ENCODE assay signal across 10 cellular contexts in genomic region chr14:92539875-92540274, GRCh38. TPM values are rescaled to one million over a fixed set of nuclear protein-coding genes. Genes with fewer than 3 reads are reported as not detected.
A peak's percentile ranks its signal among the peaks of the same experiment; 100 is the strongest.
DNase-seq lines count a peak whose midpoint lies in the region; ATAC-seq, FAIRE-seq and TF ChIP-seq lines count a peak whose summit lies in the region.
"Had no signal": no experiment of that assay in that cellular context is flagged by ENCODE, and none has a peak within 500 bp of the region (broad histone marks: within the 10 kb centered on the region; RNA-seq: fewer than 3 reads in every experiment).

No MANE protein-coding gene starts in this region.

- peak overlapping the region; percentile 73 for H3K27ac ChIP-seq in hepatocyte
- H3K27ac ChIP-seq in skin epidermis: peak overlapping the region in 20 of 21 experiments; percentile 13 to 95 (median 73)

- H3K27ac Mint-ChIP-seq in activated naive CD8-positive, alpha-beta T cell treated with anti-CD3 and anti-CD28 coated beads, Interleukin-2, amount 50 U/mL, for 24 hours: peak overlapping the region; percentile 74
- H3K27ac Mint-ChIP-seq: T-helper 1 cell treated with Interleukin-12 subunit alpha and Interleukin-12 subunit beta and Interleukin-4 antibody, amounts not matched to agents 30 μg/mL and 1 μg/mL, for 36 hours had no signal

- H3K4me3 Mint-ChIP-seq in activated naive CD8-positive, alpha-beta T cell treated with anti-CD3 and anti-CD28 coated beads, Interleukin-2, amount 50 U/mL, for 24 hours: peak overlapping the region; percentile 32
- H3K4me3 Mint-ChIP-seq: T-helper 1 cell treated with Interleukin-12 subunit alpha and Interleukin-12 subunit beta and Interleukin-4 antibody, amounts not matched to agents 30 μg/mL and 1 μg/mL, for 36 hours had no signal

- peaks cover 13% of the 10 kb centered on the region for H3K79me2 ChIP-seq in hepatocyte

- TF ChIP-seq CTCF in hepatocyte (IDR thresholded peaks at IDR 0.05; ENCODE audit: poor library complexity) (no peak), omental fat pad (IDR thresholded peaks at IDR 0.05) (no peak)

- no peaks in the 10 kb centered on the region for H3K36me3 ChIP-seq in hepatocyte (replicated peaks; ENCODE audit: insufficient read depth, low read depth)

- H3K9me3 ChIP-seq in hepatocyte (ENCODE audit: low read depth): no peaks in the 10 kb centered on the region

- peak overlapping the region; percentile 0 for H3K4me2 ChIP-seq in hepatocyte

- no peak overlapping the region for H2AFZ ChIP-seq in hepatocyte

- DNase-seq in GM12891 (ENCODE audit: insufficient read length, low spot score) (no peak), hepatocyte (ENCODE audit: low spot score) (no peak), NCI-H524 (lab: John Stamatoyannopoulos, UW) (no peak), GM19238 (ENCODE audit: insufficient read length, low spot score) (no peak), omental fat pad (ENCODE audit: low spot score) (no peak)
- peak; percentile 64 for DNase-seq in activated naive CD8-positive, alpha-beta T cell treated with anti-CD3 and anti-CD28 coated beads, Interleukin-2, amount 50 U/mL, for 24 hours
- DNase-seq: NCI-H2171 had no signal

- no peaks in the 10 kb centered on the region for H4K20me1 ChIP-seq in hepatocyte (ENCODE audit: insufficient read depth, poor library complexity, severe bottlenecking)

- peaks cover 6% of the 10 kb centered on the region for H3K36me3 Mint-ChIP-seq in activated naive CD8-positive, alpha-beta T cell treated with anti-CD3 and anti-CD28 coated beads, Interleukin-2, amount 50 U/mL, for 24 hours (ENCODE audit: low read depth)

- H3K27me3 Mint-ChIP-seq in activated naive CD8-positive, alpha-beta T cell treated with anti-CD3 and anti-CD28 coated beads, Interleukin-2, amount 50 U/mL, for 24 hours: no peaks in the 10 kb centered on the region

- H3K27me3 ChIP-seq in hepatocyte: no peaks in the 10 kb centered on the region

- H3K9me2 ChIP-seq in hepatocyte (replicated peaks; ENCODE audit: insufficient read depth): no peaks in the 10 kb centered on the region

- peaks cover 23% of the 10 kb centered on the region for H3K4me1 ChIP-seq in hepatocyte (ENCODE audit: insufficient read depth)

- H3K4me3 ChIP-seq in hepatocyte: no peak overlapping the region
- H3K4me3 ChIP-seq in skin epidermis: no peak overlapping the region

- peak; percentile 77 for ATAC-seq in activated naive CD8-positive, alpha-beta T cell treated with anti-CD3 and anti-CD28 coated beads, Interleukin-2, amount 50 U/mL, for 24 hours
- ATAC-seq in GM19351 (IDR thresholded peaks at IDR 0.05; ENCODE audit: unreplicated experiment) (no peak), omental fat pad (ENCODE audit: low FRiP score) (no peak)

- 83% methylated on average over 12 of the region's 12 CpGs for WGBS in hepatocyte (ENCODE audit: low lambda C conversion rate, missing lambda C conversion rate)

- peak; percentile 16 for FAIRE-seq in GM12891 (lab: Jason Lieb, UNC)

- no peaks in the 10 kb centered on the region for H3K9me3 Mint-ChIP-seq in activated naive CD8-positive, alpha-beta T cell treated with anti-CD3 and anti-CD28 coated beads, Interleukin-2, amount 50 U/mL, for 24 hours
- H3K9me3 Mint-ChIP-seq: T-helper 1 cell treated with Interleukin-12 subunit alpha and Interleukin-12 subunit beta and Interleukin-4 antibody, amounts not matched to agents 30 μg/mL and 1 μg/mL, for 36 hours had no signal

- TF ChIP-seq POLR2A in GM12891 (IDR thresholded peaks at IDR 0.05; ENCODE audit: low read depth, low read length): no peak

- peaks cover 84% of the 10 kb centered on the region for H3K4me1 Mint-ChIP-seq in activated naive CD8-positive, alpha-beta T cell treated with anti-CD3 and anti-CD28 coated beads, Interleukin-2, amount 50 U/mL, for 24 hours

TF ChIP-seq in GM12891, 5 proteins besides CTCF, POLR2A, EP300 and RAD21:
- TF ChIP-seq TAF1 (IDR thresholded peaks at IDR 0.05; ENCODE audit: low read depth, low read length): no peak
- TF ChIP-seq POU2F2 (IDR thresholded peaks at IDR 0.05; ENCODE audit: low read depth, low read length): no peak
- no peak for TF ChIP-seq PAX5 (IDR thresholded peaks at IDR 0.05; ENCODE audit: insufficient read depth, low read length, severe bottlenecking)
- TF ChIP-seq SPI1 (IDR thresholded peaks at IDR 0.05; ENCODE audit: low read depth, low read length): no peak
- TF ChIP-seq POLR2AphosphoS5 (IDR thresholded peaks at IDR 0.05; ENCODE audit: low read depth, low read length): no peak

RNA-seq across cellular contexts. Expression of gene RIN3, which starts 26.3 kb away (rescaled TPM):
- 7.6 TPM for polyA plus RNA-seq in GM12891 (2012; ENCODE audit: low read depth, missing spikeins)
- 4.2 and 4.7 TPM in 2 replicates for total RNA-seq in hepatocyte
- 8.6 and 11.8 TPM in 2 replicates for polyA plus RNA-seq in hepatocyte
- 10 to 100 TPM; 11.6 to 36.3 (median 20.2) TPM for total RNA-seq in omental fat pad
